1 cellular context compared by ENCODE assay signal in the genomic region with DNA sequence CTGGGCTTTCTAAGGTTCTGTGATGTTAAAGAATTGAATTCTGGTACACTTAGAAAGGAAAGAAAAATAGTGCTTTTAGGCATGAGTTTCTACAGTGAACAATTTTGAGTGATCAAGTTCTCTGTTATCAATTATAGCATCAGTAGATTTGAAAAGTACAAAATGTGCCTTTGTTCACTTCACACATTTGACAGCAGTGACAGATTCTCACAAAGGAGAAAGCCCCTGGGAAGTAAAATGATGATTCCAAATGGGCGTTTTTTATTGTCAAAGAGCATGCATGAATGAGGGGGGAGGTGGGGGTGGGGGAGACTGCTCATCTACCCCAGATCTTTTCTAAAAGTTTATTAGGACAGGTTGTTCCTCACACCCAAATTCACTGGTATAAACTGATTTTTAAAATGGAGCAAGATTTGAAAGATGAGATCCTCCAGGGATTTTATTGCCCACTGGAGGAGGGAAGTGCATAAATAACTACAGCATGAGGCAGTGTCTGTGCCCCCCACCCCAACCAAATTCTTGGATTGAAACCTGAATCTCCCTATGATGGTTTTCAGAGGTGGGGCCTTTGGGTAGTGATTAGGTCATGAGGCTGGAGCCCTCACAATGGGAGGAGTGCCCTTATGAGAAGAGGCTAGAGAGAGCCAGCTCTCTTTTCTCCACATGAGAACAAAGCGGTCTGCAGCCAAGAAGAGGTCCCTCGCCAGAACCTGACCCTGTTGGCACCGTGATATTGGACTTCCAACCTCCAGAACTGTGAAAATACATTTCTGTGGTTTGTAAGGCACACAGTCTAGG.
TF ChIP-seq lines count a peak whose summit lies in the region.

No MANE protein-coding gene starts in this region.

TF ChIP-seq in neural cell, 6 proteins besides CTCF, POLR2A, EP300 and RAD21 (continued from another document):
- TF ChIP-seq REST (IDR thresholded peaks at IDR 0.05; ENCODE audit: borderline replicate concordance) (peak; percentile 41), EZH2 (IDR thresholded peaks at IDR 0.05; ENCODE audit: borderline replicate concordance, insufficient read depth, low read length, poor library complexity, severe bottlenecking) (no peak), TAF1 (IDR thresholded peaks at IDR 0.05; ENCODE audit: low read depth) (no peak)
